17 cellular contexts compared by ENCODE assay signal in genomic region chr3:123871946-123872345, GRCh38. TPM values are rescaled to one million over a fixed set of nuclear protein-coding genes. Genes with fewer than 3 reads are reported as not detected.
DNase-seq lines count a peak whose midpoint lies in the region; ATAC-seq and TF ChIP-seq lines count a peak whose summit lies in the region.
"Had no signal": no experiment of that assay in that cellular context is flagged by ENCODE, and none has a peak within 500 bp of the region (broad histone marks: within the 10 kb centered on the region; RNA-seq: fewer than 3 reads in every experiment).

No MANE protein-coding gene starts in this region.

- intact Hi-C loops in uterus (cut with DNase I; ENCODE audit: low total_unique reads): no loop called here

- H3K4me3 ChIP-seq in kidney epithelial cell (ENCODE audit: low read depth, low read length) (no peak overlapping the region), uterus (no peak overlapping the region)
- H3K4me3 ChIP-seq: GM12878 had no signal

- H3K27ac ChIP-seq in uterus: no peak overlapping the region

- H3K36me3 ChIP-seq in kidney epithelial cell (ENCODE audit: control insufficient read depth, insufficient read depth, low read length) (no peaks in the 10 kb centered on the region), uterus (no peaks in the 10 kb centered on the region)

- H3K27me3 ChIP-seq in kidney epithelial cell (ENCODE audit: control insufficient read depth, insufficient read depth, low read length) (no peaks in the 10 kb centered on the region), uterus (no peaks in the 10 kb centered on the region)

- DNase-seq in DMS153 treated with DMSO at 0.1 percent for 48 hours (lab: John Stamatoyannopoulos, UW; ENCODE audit: unreplicated experiment) (peak; percentile 83), NCI-H128 (lab: John Stamatoyannopoulos, UW; ENCODE audit: unreplicated experiment) (peak; percentile 65), kidney epithelial cell (ENCODE audit: low read depth) (peak; percentile 53), uterus (no peak)
- DNase-seq: activated CD4-positive, alpha-beta T cell treated with anti-CD3 and anti-CD28 coated beads for 48 hours; AML-193; aorta; glutamatergic neuron; islet precursor cell; KG1; NCI-H2227 treated with DMSO at 0.1 percent for 48 hours had no signal

- ATAC-seq in SK-N-SH treated with all-trans-retinoic acid at 6 μM for 48 hours (no peak), GM21423 (IDR thresholded peaks at IDR 0.05; ENCODE audit: unreplicated experiment) (no peak), HG03378 (IDR thresholded peaks at IDR 0.05; ENCODE audit: unreplicated experiment) (no peak), GM19452 (IDR thresholded peaks at IDR 0.05; ENCODE audit: unreplicated experiment) (no peak)
- ATAC-seq: GM12878, Panc1 had no signal

- TF ChIP-seq POLR2A in uterus (IDR thresholded peaks at IDR 0.05): no peak

- H3K9me3 ChIP-seq in uterus: no peaks in the 10 kb centered on the region

- TF ChIP-seq CTCF in kidney epithelial cell (IDR thresholded peaks at IDR 0.05; ENCODE audit: insufficient read depth, low read length, poor library complexity, severe bottlenecking): no peak
- TF ChIP-seq CTCF in uterus (IDR thresholded peaks at IDR 0.05): no peak

- H3K4me1 ChIP-seq in uterus: no peaks in the 10 kb centered on the region

TF ChIP-seq in SK-N-SH treated with all-trans-retinoic acid at 6 μM for 48 hours, 23 proteins besides CTCF, POLR2A, EP300 and RAD21:
- TF ChIP-seq ISL1 (CRISPR knock-in tag; IDR thresholded peaks at IDR 0.05) (peak; percentile 57), RARB (CRISPR knock-in tag; IDR thresholded peaks at IDR 0.05) (no peak)

RNA-seq across cellular contexts. Expression of gene MYLK, which starts 12.2 kb away (rescaled TPM):
- total RNA-seq in kidney epithelial cell: 48.9 and 49.7 TPM in 2 replicates
- total RNA-seq in uterus: 1,000 to 10,000 TPM in 1 of 4 donors, 100 to 1,000 TPM in 3; 420 to 1,252 (median 768) TPM

Comparison
In these comparisons a context has a peak if more than half of its experiments do, and no peak if none do; other contexts are left out.
1. DNase-seq: peak in DMS153 treated with DMSO at 0.1 percent for 48 hours (single experiment), NCI-H128 (single experiment) and kidney epithelial cell (single experiment); none in uterus (0 of 2).